ENCODE assay signal across 11 cellular contexts in genomic region chr5:1345876-1346626, GRCh38. TPM values are rescaled to one million over a fixed set of nuclear protein-coding genes. Genes with fewer than 3 reads are reported as not detected.
DNase-seq lines count a peak whose midpoint lies in the region; TF ChIP-seq lines count a peak whose summit lies in the region.
"Had no signal": no experiment of that assay in that cellular context is flagged by ENCODE, and none has a peak within 500 bp of the region (broad histone marks: within the 10 kb centered on the region; RNA-seq: fewer than 3 reads in every experiment).

No MANE protein-coding gene starts in this region.

- in situ Hi-C loops in G401 (cut with HindIII; ENCODE audit: low sequenced_read_pairs): no loop called here

- DNase-seq in BJ (ENCODE audit: low read depth): no peak
- DNase-seq in MG63: no peak
- no peak for DNase-seq in nephron progenitor cell
- DNase-seq in stimulated activated CD8-positive, alpha-beta memory T cell treated with anti-CD3 and anti-CD28 coated beads, Interleukin-4, amount 100 ng/mL, for 48 hours: no peak
- DNase-seq in NCI-H146 treated with DMSO at 0.1 percent for 48 hours (lab: John Stamatoyannopoulos, UW; ENCODE audit: unreplicated experiment): no peak
- DNase-seq in NOMO-1 (lab: John Stamatoyannopoulos, UW; ENCODE audit: unreplicated experiment in 2 of 2): no peak
- DNase-seq in G401 (ENCODE audit: low spot score): no peak
- DNase-seq: activated effector memory CD4-positive, alpha-beta T cell treated with anti-CD3 and anti-CD28 coated beads, Interleukin-2, amount 50 U/mL, for 16 hours; KBM-7; stimulated activated CD4-positive, alpha-beta T cell treated with anti-CD3 and anti-CD28 coated beads, Interleukin-4, amount 100 ng/mL, for 4 hours had no signal

- CTCF ChIA-PET in BJ (lab: Yijun Ruan, JAX): interaction anchor here (1.0 to 1.9 kb wide), 2 partner anchors 299 to 402 kb away, joined by 3 to 7 read pairs; no protein-coding TSS in a partner anchor

- H3K4me3 ChIP-seq in BJ (ENCODE audit: low read depth, low read length) (peak overlapping the region; percentile 65), MG63 (peak overlapping the region; percentile 93), ectodermal cell (ENCODE audit: insufficient read depth, low read depth, low read length) (peak overlapping the region; percentile 88)

- 88 to 89% methylated on average over 27 of the region's 27 CpGs for WGBS in ectodermal cell, 2 experiments

- peaks cover 8% of the 10 kb centered on the region for H3K36me3 ChIP-seq in BJ (ENCODE audit: control insufficient read depth, insufficient read depth, low read length)
- peaks cover 34% of the 10 kb centered on the region for H3K36me3 ChIP-seq in MG63
- peaks cover 9% of the 10 kb centered on the region for H3K36me3 ChIP-seq in ectodermal cell (ENCODE audit: control insufficient read depth, insufficient read depth, low read length)

- TF ChIP-seq CTCF in BJ (IDR thresholded peaks at IDR 0.05; ENCODE audit: insufficient read depth, low read depth, low read length): no peak
- TF ChIP-seq CTCF in nephron progenitor cell (IDR thresholded peaks at IDR 0.05): no peak

- H3K4me1 Mint-ChIP-seq in nephron progenitor cell: peaks cover 29% of the 10 kb centered on the region

- peak overlapping the region; percentile 64 for H3K27ac Mint-ChIP-seq in nephron progenitor cell

- H3K27me3 ChIP-seq in BJ (ENCODE audit: control insufficient read depth, insufficient read depth, low read length): no peaks in the 10 kb centered on the region
- no peaks in the 10 kb centered on the region for H3K27me3 ChIP-seq in MG63
- no peaks in the 10 kb centered on the region for H3K27me3 ChIP-seq in ectodermal cell (ENCODE audit: control insufficient read depth, insufficient read depth, low read length, poor library complexity, severe bottlenecking)

- H3K27me3 Mint-ChIP-seq in nephron progenitor cell (ENCODE audit: low read depth, poor library complexity): peaks cover 16% of the 10 kb centered on the region

- H3K9me3 ChIP-seq in MG63: no peaks in the 10 kb centered on the region
- H3K9me3 ChIP-seq in ectodermal cell (ENCODE audit: control insufficient read depth, low read length): no peaks in the 10 kb centered on the region

- no peak overlapping the region for H3K27ac ChIP-seq in ectodermal cell (ENCODE audit: insufficient read depth, low read depth, low read length, poor library complexity, severe bottlenecking)

- H3K4me3 Mint-ChIP-seq in nephron progenitor cell: peak overlapping the region; percentile 86

- POLR2A ChIA-PET in BJ (lab: Charles Lee): interaction anchor here (0.6 kb wide), 1 partner anchor 449 kb away, joined by 4 read pairs; no protein-coding TSS in a partner anchor

- H3K9me3 Mint-ChIP-seq in nephron progenitor cell: no peaks in the 10 kb centered on the region

- no peaks in the 10 kb centered on the region for H3K4me1 ChIP-seq in ectodermal cell (ENCODE audit: control insufficient read depth, insufficient read depth, low read length)

- H3K36me3 Mint-ChIP-seq in nephron progenitor cell (ENCODE audit: low read depth): peaks cover 17% of the 10 kb centered on the region

RNA-seq across cellular contexts. Expression of gene CLPTM1L, which starts 1.2 kb away (rescaled TPM):
- polyA plus RNA-seq in BJ (2011; rRNA removed): 115 and 145 TPM in 2 replicates
- polyA minus RNA-seq in BJ (2011; rRNA and poly(A)+ RNA removed): 112 and 155 TPM in 2 replicates
- total RNA-seq in MG63 (2014; rRNA removed; shearing (Covaris generic); ENCODE audit: low replicate concordance): 543 and 925 TPM in 2 replicates
- polyA plus RNA-seq in ectodermal cell (2013, experiment 1 of 4): 101 TPM
- 106 TPM for polyA plus RNA-seq in ectodermal cell (2013, experiment 2 of 4)
- 86.4 TPM for polyA plus RNA-seq in ectodermal cell (2013, experiment 3 of 4)
- polyA plus RNA-seq in ectodermal cell (2013, experiment 4 of 4): 84.4 TPM
- total RNA-seq in G401 (2014; rRNA removed; shearing (Covaris generic)): 177 and 229 TPM in 2 replicates

RNA-seq across cellular contexts. Expression of gene TERT, which starts 51.2 kb away (rescaled TPM):
- not detected in 2 replicates for polyA plus RNA-seq in BJ (2011; rRNA removed)
- polyA minus RNA-seq in BJ (2011; rRNA and poly(A)+ RNA removed): not detected in 2 replicates
- total RNA-seq in MG63 (2014; rRNA removed; shearing (Covaris generic); ENCODE audit: low replicate concordance): 0.72 and 2.4 TPM in 2 replicates
- polyA plus RNA-seq in ectodermal cell (2013, experiment 1 of 4): 5.5 TPM
- 3.6 TPM for polyA plus RNA-seq in ectodermal cell (2013, experiment 2 of 4)
- 4.8 TPM for polyA plus RNA-seq in ectodermal cell (2013, experiment 3 of 4)
- polyA plus RNA-seq in ectodermal cell (2013, experiment 4 of 4): 5.4 TPM
- 0.85 and 1.5 TPM in 2 replicates for total RNA-seq in G401 (2014; rRNA removed; shearing (Covaris generic))
